In genomic region chr16:82070656-82071369, GRCh38 we compare ENCODE assay signal across 14 cellular contexts. TPM values are rescaled to one million over a fixed set of nuclear protein-coding genes. Genes with fewer than 3 reads are reported as not detected.
DNase-seq lines count a peak whose midpoint lies in the region; ATAC-seq and TF ChIP-seq lines count a peak whose summit lies in the region.
"Had no signal": no experiment of that assay in that cellular context is flagged by ENCODE, and none has a peak within 500 bp of the region (broad histone marks: within the 10 kb centered on the region; RNA-seq: fewer than 3 reads in every experiment).

No MANE protein-coding gene starts in this region.

- H3K4me1 ChIP-seq in SJSA1 (replicated peaks) (peaks cover 10% of the 10 kb centered on the region), skeletal muscle satellite cell (ENCODE audit: control insufficient read depth, insufficient read depth, low read length) (peaks cover 24% of the 10 kb centered on the region), vagina (no peaks in the 10 kb centered on the region)
- H3K4me1 ChIP-seq: body of pancreas had no signal

- DNase-seq in ELR (ENCODE audit: low read depth) = peak; percentile 65
- peak; percentile 30 to 49 for DNase-seq in SJSA1 (ENCODE audit: low read depth in 1 of 2, low spot score in 2 of 2)
- DNase-seq in fibroblast of gingiva (ENCODE audit: low read depth) = peak; percentile 84
- no peak for DNase-seq in cardiac septum (ENCODE audit: low spot score)
- DNase-seq in NCI-H1092 treated with DMSO at 0.1 percent for 48 hours (lab: John Stamatoyannopoulos, UW) = no peak
- no peak for DNase-seq in Right ventricle myocardium superior
- no peak for DNase-seq in vagina (ENCODE audit: extremely low spot score in 2 of 2)
- DNase-seq: activated T-cell treated with anti-CD3 and anti-CD28 coated beads, Interleukin-2, amount 50 U/mL, for 1 hour; body of pancreas; left cardiac atrium; NCI-H446; WERI-Rb-1 had no signal

- H3K9ac ChIP-seq in skeletal muscle satellite cell (ENCODE audit: low read depth, low read length) = peak overlapping the region; percentile 51

- H3K36me3 ChIP-seq in SJSA1 (no peaks in the 10 kb centered on the region), skeletal muscle satellite cell (ENCODE audit: insufficient read depth, low read length) (no peaks in the 10 kb centered on the region), vagina (no peaks in the 10 kb centered on the region)
- H3K36me3 ChIP-seq: WERI-Rb-1 had no signal

- no peaks in the 10 kb centered on the region for H3K9me3 ChIP-seq in SJSA1 (replicated peaks)
- H3K9me3 ChIP-seq in skeletal muscle satellite cell (replicated peaks; ENCODE audit: low read length) = no peaks in the 10 kb centered on the region
- no peaks in the 10 kb centered on the region for H3K9me3 ChIP-seq in vagina
- H3K9me3 ChIP-seq: body of pancreas had no signal

- H3K27ac ChIP-seq in SJSA1 = no peak overlapping the region
- H3K27ac ChIP-seq in vagina = no peak overlapping the region
- H3K27ac ChIP-seq: body of pancreas, WERI-Rb-1 had no signal

- ATAC-seq in Right ventricle myocardium superior (ENCODE audit: poor library complexity) = no peak
- ATAC-seq: body of pancreas, left cardiac atrium had no signal

- H3K27me3 ChIP-seq in SJSA1 (replicated peaks) (no peaks in the 10 kb centered on the region), skeletal muscle satellite cell (ENCODE audit: control insufficient read depth, insufficient read depth, low read length) (no peaks in the 10 kb centered on the region), vagina (no peaks in the 10 kb centered on the region)
- H3K27me3 ChIP-seq: body of pancreas had no signal

- H3K4me3 ChIP-seq in SJSA1 (no peak overlapping the region), skeletal muscle satellite cell (ENCODE audit: low read length) (peak overlapping the region; percentile 24), vagina (no peak overlapping the region)
- H3K4me3 ChIP-seq: body of pancreas had no signal

- intact Hi-C loops in cardiac septum (cut with DNase I) = no loop called here
- intact Hi-C loops in Right ventricle myocardium superior (cut with DNase I) = no loop called here
- intact Hi-C loops in vagina (cut with DNase I) = no loop called here

- TF ChIP-seq CTCF in vagina (IDR thresholded peaks at IDR 0.05) = no peak

- TF ChIP-seq POLR2A in vagina (IDR thresholded peaks at IDR 0.05) = no peak

- peak overlapping the region; percentile 34 for H3K4me2 ChIP-seq in skeletal muscle satellite cell (ENCODE audit: low read length)

RNA-seq across cellular contexts. Expression of gene HSD17B2, which starts 35.8 kb away (rescaled TPM):
- 2.0 TPM in 1 of 2 replicates, not detected in the other for total RNA-seq in SJSA1 (2014; rRNA removed; shearing (Covaris generic))
- 0.22 and 1.3 TPM in 2 replicates for total RNA-seq in skeletal muscle satellite cell (2012; rRNA removed)
- total RNA-seq in cardiac septum (not detected), Right ventricle myocardium superior (not detected), vagina (2.9 TPM)
- total RNA-seq: left cardiac atrium had no signal

RNA-seq across cellular contexts. Expression of gene SDR42E1, which starts 59.5 kb away (rescaled TPM):
- total RNA-seq in SJSA1 (2014; rRNA removed; shearing (Covaris generic)) = not detected in 2 replicates
- under 0.01 TPM in 1 of 2 replicates, not detected in the other for total RNA-seq in skeletal muscle satellite cell (2012; rRNA removed)
- total RNA-seq in cardiac septum (0.22 TPM), Right ventricle myocardium superior (0.73 TPM), vagina (4.2 TPM)
- total RNA-seq: endothelial cell of umbilical vein had no signal

Comparison
In these comparisons a context has a peak if more than half of its experiments do, and no peak if none do; other contexts are left out.
1. DNase-seq: peak in ELR (single experiment), SJSA1 (2 of 2) and fibroblast of gingiva (single experiment); none in cardiac septum (single experiment), NCI-H1092 treated with DMSO at 0.1 percent for 48 hours (single experiment), Right ventricle myocardium superior (single experiment) and vagina (0 of 2).